ENCODE assay signal across 2 cellular contexts in the genomic region with DNA sequence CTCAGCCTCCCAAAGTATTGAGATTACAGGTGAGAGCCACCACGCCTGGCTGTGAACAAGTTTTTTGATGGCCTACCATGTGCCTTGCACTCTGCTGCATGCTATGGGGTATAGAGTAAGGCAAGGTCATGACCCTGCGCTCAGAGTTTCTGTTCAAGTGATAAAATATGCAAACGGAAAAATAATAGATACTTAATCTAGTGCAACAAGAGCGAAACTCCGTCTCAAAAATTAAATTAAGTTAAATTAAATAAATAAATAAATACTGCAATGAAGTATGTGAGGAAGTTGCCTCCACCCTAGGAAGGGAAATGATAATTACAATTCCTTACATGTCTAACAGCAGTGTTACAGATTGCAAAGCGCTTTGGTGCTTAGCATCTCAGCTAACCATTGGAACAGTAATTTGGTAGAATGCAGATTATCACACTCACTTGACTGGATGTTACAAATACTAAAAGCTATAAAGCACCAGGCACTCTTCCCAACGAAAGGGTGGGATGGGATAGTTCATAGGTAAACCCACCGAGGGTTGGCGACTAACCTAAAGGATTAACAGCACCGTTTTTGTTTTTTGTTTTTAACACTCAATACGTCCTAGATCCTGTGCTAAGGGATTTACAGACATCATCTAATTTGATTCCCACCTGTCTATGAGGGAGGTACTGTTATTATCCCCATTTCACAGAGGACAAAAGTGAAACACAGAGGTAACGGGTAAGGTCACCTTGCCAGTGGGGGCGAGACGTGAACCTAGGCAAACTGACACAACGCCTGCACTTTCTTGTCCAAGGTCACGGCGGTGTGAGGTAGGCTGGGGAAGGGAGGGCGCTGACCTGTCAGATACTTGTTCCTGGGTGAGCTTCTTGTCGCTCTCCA.
TF ChIP-seq lines count a peak whose summit lies in the region.

No MANE protein-coding gene starts in this region.

TF ChIP-seq in H1, 55 proteins besides CTCF, POLR2A, EP300 and RAD21:
- no peak for TF ChIP-seq CHD2 (IDR thresholded peaks at IDR 0.05; ENCODE audit: low read length)
- no peak for TF ChIP-seq SUZ12 (IDR thresholded peaks at IDR 0.05; ENCODE audit: low read length)
- TF ChIP-seq, protein P1, sequence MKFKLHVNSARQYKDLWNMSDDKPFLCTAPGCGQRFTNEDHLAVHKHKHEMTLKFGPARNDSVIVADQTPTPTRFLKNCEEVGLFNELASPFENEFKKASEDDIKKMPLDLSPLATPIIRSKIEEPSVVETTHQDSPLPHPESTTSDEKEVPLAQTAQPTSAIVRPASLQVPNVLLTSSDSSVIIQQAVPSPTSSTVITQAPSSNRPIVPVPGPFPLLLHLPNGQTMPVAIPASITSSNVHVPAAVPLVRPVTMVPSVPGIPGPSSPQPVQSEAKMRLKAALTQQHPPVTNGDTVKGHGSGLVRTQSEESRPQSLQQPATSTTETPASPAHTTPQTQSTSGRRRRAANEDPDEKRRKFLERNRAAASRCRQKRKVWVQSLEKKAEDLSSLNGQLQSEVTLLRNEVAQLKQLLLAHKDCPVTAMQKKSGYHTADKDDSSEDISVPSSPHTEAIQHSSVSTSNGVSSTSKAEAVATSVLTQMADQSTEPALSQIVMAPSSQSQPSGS (IDR thresholded peaks at IDR 0.05; ENCODE audit: low read length): no peak
- no peak for TF ChIP-seq CREB1 (IDR thresholded peaks at IDR 0.05)
- TF ChIP-seq SP4 (IDR thresholded peaks at IDR 0.05; ENCODE audit: low read length): no peak
- no peak for TF ChIP-seq KDM1A (IDR thresholded peaks at IDR 0.05; ENCODE audit: borderline replicate concordance, low read length)
- no peak for TF ChIP-seq POLR2AphosphoS5 (IDR thresholded peaks at IDR 0.05; ENCODE audit: low read depth, low read length)
- no peak for TF ChIP-seq JUN (IDR thresholded peaks at IDR 0.05; ENCODE audit: low read depth, low read length)
- no peak for TF ChIP-seq E2F6 (IDR thresholded peaks at IDR 0.05)
- TF ChIP-seq KDM4A (IDR thresholded peaks at IDR 0.05; ENCODE audit: low read depth, low read length, severe bottlenecking): no peak
- no peak for TF ChIP-seq POU5F1 (IDR thresholded peaks at IDR 0.05; ENCODE audit: low read depth, low read length)
- no peak for TF ChIP-seq TCF12 (IDR thresholded peaks at IDR 0.05; ENCODE audit: low read depth, low read length)
- TF ChIP-seq GABPA (IDR thresholded peaks at IDR 0.05; ENCODE audit: borderline replicate concordance, insufficient read depth, low read length): no peak
- TF ChIP-seq RXRA (IDR thresholded peaks at IDR 0.05; ENCODE audit: insufficient read depth, low read depth, low read length): no peak
- no peak for TF ChIP-seq KDM5A (IDR thresholded peaks at IDR 0.05; ENCODE audit: low read length)
- TF ChIP-seq RBBP5 (IDR thresholded peaks at IDR 0.05; ENCODE audit: borderline replicate concordance, low read depth, low read length): no peak
- TF ChIP-seq NRF1 (IDR thresholded peaks at IDR 0.05; ENCODE audit: low read depth, low read length): no peak

TF ChIP-seq in neural cell, 6 proteins besides CTCF, POLR2A, EP300 and RAD21:
- TF ChIP-seq SMC3 (conservative IDR thresholded peaks at IDR 0.05; ENCODE audit: poor library complexity) (no peak), TAF1 (IDR thresholded peaks at IDR 0.05; ENCODE audit: low read depth) (no peak), REST (IDR thresholded peaks at IDR 0.05; ENCODE audit: borderline replicate concordance) (no peak), MXI1 (conservative IDR thresholded peaks at IDR 0.05; ENCODE audit: poor library complexity, severe bottlenecking) (no peak), EZH2 (IDR thresholded peaks at IDR 0.05; ENCODE audit: borderline replicate concordance, insufficient read depth, low read length, poor library complexity, severe bottlenecking) (no peak), POLR2AphosphoS5 (IDR thresholded peaks at IDR 0.05) (no peak)
